In genomic region chr10:123997013-123997412, GRCh38 we compare ENCODE assay signal across 18 cellular contexts.
DNase-seq lines count a peak whose midpoint lies in the region; ATAC-seq and TF ChIP-seq lines count a peak whose summit lies in the region.
"Had no signal": no experiment of that assay in that cellular context is flagged by ENCODE, and none has a peak within 500 bp of the region (broad histone marks: within the 10 kb centered on the region; RNA-seq: fewer than 3 reads in every experiment).

No MANE protein-coding gene starts in this region.

- no peaks in the 10 kb centered on the region for H3K36me3 Mint-ChIP-seq in endodermal cell (ENCODE audit: low read depth)
- H3K36me3 Mint-ChIP-seq: activated naive CD8-positive, alpha-beta T cell treated with anti-CD3 and anti-CD28 coated beads for 36 hours; CD8-positive, alpha-beta T cell had no signal

- peaks cover 32% of the 10 kb centered on the region for H3K27me3 Mint-ChIP-seq in endodermal cell (ENCODE audit: insufficient read depth)

- TF ChIP-seq CTCF in AG04450 (IDR thresholded peaks at IDR 0.05; ENCODE audit: low read depth, low read length): no peak
- TF ChIP-seq CTCF in PC-3 (conservative IDR thresholded peaks at IDR 0.05; ENCODE audit: low read depth, low read length): no peak
- TF ChIP-seq CTCF in fibroblast of lung (conservative IDR thresholded peaks at IDR 0.05 in 1 of 2, IDR thresholded peaks at IDR 0.05 in 1 of 2; ENCODE audit: low read depth in 1 of 2, low read length in 2 of 2): no peak
- no peak for TF ChIP-seq CTCF in osteoblast (IDR thresholded peaks at IDR 0.05; ENCODE audit: extremely low read depth, low read depth, low read length)
- TF ChIP-seq CTCF in endodermal cell (conservative IDR thresholded peaks at IDR 0.05): no peak

- H3K27ac Mint-ChIP-seq in endodermal cell: no peak overlapping the region
- H3K27ac Mint-ChIP-seq: activated naive CD8-positive, alpha-beta T cell treated with anti-CD3 and anti-CD28 coated beads for 36 hours; CD8-positive, alpha-beta T cell had no signal

- POLR2A ChIA-PET in AG04450 (lab: Yijun Ruan, JAX) (no interaction called here), PC-3 (lab: Charles Lee; ENCODE audit: unreplicated experiment) (no interaction called here)

- no peak overlapping the region for H3K4me3 ChIP-seq in AG04450 (ENCODE audit: low read depth, low read length)
- no peak overlapping the region for H3K4me3 ChIP-seq in PC-3 (ENCODE audit: low read length)
- no peak overlapping the region for H3K4me3 ChIP-seq in fibroblast of lung (replicated peaks in 1 of 4; ENCODE audit: control extremely low read depth in 1 of 4, insufficient read depth in 1 of 4, low read depth in 3 of 4, low read length in 4 of 4)
- H3K4me3 ChIP-seq in osteoblast (ENCODE audit: insufficient read depth, low read length): peak overlapping the region; percentile 48
- no peak overlapping the region for H3K4me3 ChIP-seq in endodermal cell (ENCODE audit: low read length)
- H3K4me3 ChIP-seq: dorsolateral prefrontal cortex had no signal

- no TSS peak for BruUV-seq in PC-3 (replicated peaks; lab: Mats Ljungman, UMichigan)

- H4K20me1 ChIP-seq in PC-3 (ENCODE audit: low read length): no peaks in the 10 kb centered on the region
- no peaks in the 10 kb centered on the region for H4K20me1 ChIP-seq in fibroblast of lung (ENCODE audit: control insufficient read depth, extremely low read depth, insufficient read depth, low read length)
- no peaks in the 10 kb centered on the region for H4K20me1 ChIP-seq in osteoblast (ENCODE audit: insufficient read depth, low read length)

- H3K36me3 ChIP-seq in PC-3 (ENCODE audit: low read depth, low read length) (no peaks in the 10 kb centered on the region), fibroblast of lung (ENCODE audit: control insufficient read depth, insufficient read depth, low read length) (no peaks in the 10 kb centered on the region), osteoblast (ENCODE audit: insufficient read depth, low read length) (no peaks in the 10 kb centered on the region), endodermal cell (ENCODE audit: control insufficient read depth, insufficient read depth, low read length) (no peaks in the 10 kb centered on the region)

- no peaks in the 10 kb centered on the region for H3K4me1 Mint-ChIP-seq in endodermal cell

- H3F3A ChIP-seq in PC-3 (ENCODE audit: low read length, unreplicated experiment): no peaks in the 10 kb centered on the region

- DNase-seq in AG04450 (ENCODE audit: low read depth, low spot score) (no peak), PC-3 (no peak), fibroblast of lung (ENCODE audit: low read depth in 2 of 2) (no peak), osteoblast (ENCODE audit: insufficient read length, low spot score, missing footprints) (no peak), 8988T (no peak), NCI-H187 treated with DMSO at 0.1 percent for 48 hours (lab: John Stamatoyannopoulos, UW) (no peak), endodermal cell (no peak)
- DNase-seq: activated CD4-positive, CD25-positive, alpha-beta regulatory T cell treated with anti-CD3 and anti-CD28 coated beads, Interleukin-2, amount 50 U/mL, for 72 hours; activated CD8-positive, alpha-beta memory T cell treated with anti-CD3 and anti-CD28 coated beads for 24 hours; activated naive CD8-positive, alpha-beta T cell treated with anti-CD3 and anti-CD28 coated beads for 36 hours; left ventricle myocardium superior; NCI-H187; small intestine; stimulated activated CD4-positive, alpha-beta T cell treated with anti-CD3 and anti-CD28 coated beads, Interleukin-4, amount 100 ng/mL, for 24 hours had no signal

- H2AFZ ChIP-seq in PC-3 (ENCODE audit: low read length) (no peak overlapping the region), fibroblast of lung (ENCODE audit: low read length) (no peak overlapping the region), osteoblast (ENCODE audit: low read length) (no peak overlapping the region)
- H2AFZ ChIP-seq: parathyroid adenoma had no signal

- H3K27me3 ChIP-seq in AG04450 (ENCODE audit: control insufficient read depth, insufficient read depth, low read length) (no peaks in the 10 kb centered on the region), PC-3 (ENCODE audit: low read length) (no peaks in the 10 kb centered on the region), fibroblast of lung (ENCODE audit: control insufficient read depth, insufficient read depth, low read length) (peaks cover 9% of the 10 kb centered on the region), osteoblast (ENCODE audit: insufficient read depth, low read length) (peaks cover 16% of the 10 kb centered on the region), endodermal cell (ENCODE audit: control insufficient read depth, insufficient read depth, low read length, poor library complexity, severe bottlenecking) (peaks cover 27% of the 10 kb centered on the region)

- no peaks in the 10 kb centered on the region for H3K9me2 ChIP-seq in PC-3 (replicated peaks; ENCODE audit: low read length)

- H3K27ac ChIP-seq in AG04450 (ENCODE audit: low read depth, low read length) (peak overlapping the region; percentile 78), PC-3 (ENCODE audit: low read length) (peak overlapping the region; percentile 92), fibroblast of lung (ENCODE audit: insufficient read depth, low read length) (peak overlapping the region; percentile 34), osteoblast (ENCODE audit: low read depth, low read length) (peak overlapping the region; percentile 74), endodermal cell (ENCODE audit: low read depth, low read length) (no peak overlapping the region)
- H3K27ac ChIP-seq: parathyroid adenoma had no signal

- peak overlapping the region; percentile 61 for H3K9ac ChIP-seq in PC-3 (ENCODE audit: low read length)
- no peak overlapping the region for H3K9ac ChIP-seq in fibroblast of lung (ENCODE audit: insufficient read depth, low read length)
- H3K9ac ChIP-seq in endodermal cell (ENCODE audit: extremely low read depth, low read length, poor library complexity, severe bottlenecking): no peak overlapping the region
- H3K9ac ChIP-seq: parathyroid adenoma had no signal

- CTCF ChIA-PET in AG04450 (lab: Charles Lee) (interaction anchor here (4.0 to 9.2 kb wide), 2 partner anchors 393 to 407 kb away, joined by 57 to 319 read pairs; no protein-coding TSS in a partner anchor), PC-3 (lab: Charles Lee) (interaction anchor here (1.0 kb wide), 1 partner anchor 392 kb away, joined by 3 read pairs; no protein-coding TSS in a partner anchor)

- H3K9me3 Mint-ChIP-seq in endodermal cell: no peaks in the 10 kb centered on the region
- H3K9me3 Mint-ChIP-seq: activated naive CD8-positive, alpha-beta T cell treated with anti-CD3 and anti-CD28 coated beads for 36 hours; CD8-positive, alpha-beta T cell had no signal

- H3K4me3 Mint-ChIP-seq in endodermal cell: no peak overlapping the region
- H3K4me3 Mint-ChIP-seq: activated naive CD8-positive, alpha-beta T cell treated with anti-CD3 and anti-CD28 coated beads for 36 hours; CD8-positive, alpha-beta T cell had no signal

- H3K9me3 ChIP-seq in AG04450 (ENCODE audit: control insufficient read depth, insufficient read depth, low read length) (no peaks in the 10 kb centered on the region; the same call in 1 of the 2 replicates), PC-3 (ENCODE audit: low read length) (no peaks in the 10 kb centered on the region), fibroblast of lung (ENCODE audit: control insufficient read depth, insufficient read depth, low read depth, low read length) (no peaks in the 10 kb centered on the region), osteoblast (ENCODE audit: low read depth, low read length) (no peaks in the 10 kb centered on the region), endodermal cell (ENCODE audit: control insufficient read depth, low read length) (no peaks in the 10 kb centered on the region)

- ATAC-seq in PC-3 (no peak), GM19467 (IDR thresholded peaks at IDR 0.05; ENCODE audit: unreplicated experiment) (no peak)
- ATAC-seq: CD8-positive, alpha-beta T cell had no signal

- intact Hi-C loops in PC-3 (cut with micrococcal nuclease): loop anchor here (2.0 kb wide), 1 partner anchor 96 kb away; the partner anchor contains the start of gene CHST15

- 89 to 95% methylated on average over 6 of the region's 6 CpGs for WGBS in endodermal cell (ENCODE audit: insufficient coverage in 1 of 2, insufficient read length in 1 of 2), 2 experiments

- H3K4me2 ChIP-seq in PC-3 (ENCODE audit: low read length) (peak overlapping the region; percentile 67), fibroblast of lung (ENCODE audit: extremely low read depth, insufficient read depth, low read length) (peak overlapping the region; percentile 35), osteoblast (ENCODE audit: insufficient read depth, low read length) (peak overlapping the region; percentile 75)

- peaks cover 46% of the 10 kb centered on the region for H3K4me1 ChIP-seq in PC-3 (ENCODE audit: insufficient read depth, low read length)
- peaks cover 12% of the 10 kb centered on the region for H3K4me1 ChIP-seq in fibroblast of lung (ENCODE audit: control insufficient read depth, extremely low read depth, insufficient read depth, low read length)
- H3K4me1 ChIP-seq in osteoblast (ENCODE audit: insufficient read depth, low read length): peaks cover 57% of the 10 kb centered on the region
- H3K4me1 ChIP-seq in endodermal cell (ENCODE audit: control insufficient read depth, insufficient read depth, low read length): no peaks in the 10 kb centered on the region
- H3K4me1 ChIP-seq: parathyroid adenoma had no signal

- no peaks in the 10 kb centered on the region for H3K79me2 ChIP-seq in PC-3 (ENCODE audit: low read length)
- H3K79me2 ChIP-seq in fibroblast of lung (ENCODE audit: control insufficient read depth, insufficient read depth, low read length): no peaks in the 10 kb centered on the region
- no peaks in the 10 kb centered on the region for H3K79me2 ChIP-seq in osteoblast (ENCODE audit: insufficient read depth, low read length)
- H3K79me2 ChIP-seq: parathyroid adenoma had no signal
